8 cellular contexts compared by ENCODE assay signal in genomic region chr2:73987109-73987947, GRCh38. TPM values are rescaled to one million over a fixed set of nuclear protein-coding genes. Genes with fewer than 3 reads are reported as not detected.
A peak's percentile ranks its signal among the peaks of the same experiment; 100 is the strongest.
DNase-seq lines count a peak whose midpoint lies in the region; ATAC-seq, FAIRE-seq and TF ChIP-seq lines count a peak whose summit lies in the region.

No MANE protein-coding gene starts in this region.

- FAIRE-seq in frontal cortex (lab: Jason Lieb, UNC): no peak

- peak overlapping the region; percentile 20 for H3K4me3 ChIP-seq in AG04449 (ENCODE audit: low read depth, low read length)
- no peak overlapping the region; the same call in 1 of the 2 replicates for H3K4me3 ChIP-seq in IMR-90 (ENCODE audit: insufficient read depth, low read depth, low read length)
- peak overlapping the region; percentile 18 to 66 for H3K4me3 ChIP-seq in prostate gland

- BruUV-seq in IMR-90 (replicated peaks; lab: Mats Ljungman, UMichigan): no TSS peak

- POLR2A ChIA-PET in AG04449 (lab: Yijun Ruan, JAX) (interaction anchor here (1.0 to 1.4 kb wide), 2 partner anchors 15 to 112 kb away, joined by 3 to 5 read pairs; no protein-coding TSS in a partner anchor), IMR-90 (lab: Charles Lee; ENCODE audit: unreplicated experiment) (no interaction called here)

- in situ Hi-C loops in IMR-90 (cut with MboI; ENCODE audit: low sequenced_read_pairs): loop anchor here (10.0 kb wide), 1 partner anchor 163 kb away; the partner anchor contains the start of gene STAMBP

- ATAC-seq in IMR-90 (ENCODE audit: low read depth) (peak; percentile 51), HG03432 (IDR thresholded peaks at IDR 0.05; ENCODE audit: unreplicated experiment) (no peak), HG03045 (IDR thresholded peaks at IDR 0.05; ENCODE audit: unreplicated experiment) (no peak)

- H2BK5ac ChIP-seq in IMR-90 (ENCODE audit: low read depth, low read length, poor library complexity, severe bottlenecking): no peak overlapping the region

- TF ChIP-seq CTCF in AG04449 (IDR thresholded peaks at IDR 0.05; ENCODE audit: insufficient read depth, low read length, missing control alignments): peak; percentile 40
- peak; percentile 41 for TF ChIP-seq CTCF in IMR-90 (conservative IDR thresholded peaks at IDR 0.05; ENCODE audit: low read depth, low read length)
- TF ChIP-seq CTCF in prostate gland (IDR thresholded peaks at IDR 0.05): peak in 3 of 4 experiments; percentile 50 to 61 (median 52)

- H3K4me1 ChIP-seq in IMR-90 (ENCODE audit: control insufficient read depth, insufficient read depth, low read length) (peaks cover 24% of the 10 kb centered on the region), prostate gland (replicated peaks) (peaks cover 19% of the 10 kb centered on the region)

- no peak overlapping the region for H2BK15ac ChIP-seq in IMR-90 (ENCODE audit: low read depth, low read length)

- TF ChIP-seq POLR2A in IMR-90 (IDR thresholded peaks at IDR 0.05; ENCODE audit: low read depth, low read length): no peak
- TF ChIP-seq POLR2A in prostate gland (IDR thresholded peaks at IDR 0.05): no peak

- H4K5ac ChIP-seq in IMR-90 (ENCODE audit: low read depth, low read length): no peak overlapping the region

- peak overlapping the region; percentile 52; the same call in 1 of the 2 replicates for H3K23ac ChIP-seq in IMR-90 (ENCODE audit: low read depth, low read length)

- peak overlapping the region; percentile 87 for H3K4me2 ChIP-seq in IMR-90 (ENCODE audit: low read depth, low read length)

- H2AK5ac ChIP-seq in IMR-90 (ENCODE audit: low read depth, low read length): peak overlapping the region; percentile 20; the same call in 1 of the 2 replicates

- 0 out of 2 replicates have a peak overlapping the region, but pooled peaks have one; percentile 37 for H3K14ac ChIP-seq in IMR-90 (replicated peaks; ENCODE audit: low read depth, low read length)

- dilution Hi-C loops in IMR-90 (cut with HindIII; ENCODE audit: low sequenced_read_pairs, unreplicated experiment): no loop called here

- WGBS in IMR-90 (ENCODE audit: extremely low coverage in 2 of 2, insufficient read length in 1 of 2), 2 experiments: 69% methylated on average over 4 of the region's 24 CpGs; no CpG with 5 or more reads in 1 of the 2 experiments
- 16% methylated on average over 24 of the region's 24 CpGs for WGBS in prostate gland

- peaks cover 20% of the 10 kb centered on the region for H3K9me1 ChIP-seq in IMR-90 (ENCODE audit: insufficient read depth, low read length)

- no peak overlapping the region for H3K4ac ChIP-seq in IMR-90 (ENCODE audit: low read depth, low read length)

- H3K36me3 ChIP-seq in IMR-90 (ENCODE audit: control insufficient read depth, insufficient read depth, low read length) (peaks cover 5% of the 10 kb centered on the region), prostate gland (no peaks in the 10 kb centered on the region)

- H3K18ac ChIP-seq in IMR-90 (ENCODE audit: low read depth, low read length): no peak overlapping the region

- H3K27me3 ChIP-seq in IMR-90 (ENCODE audit: control insufficient read depth, insufficient read depth, low read length) (no peaks in the 10 kb centered on the region), prostate gland (replicated peaks; ENCODE audit: insufficient read depth) (no peaks in the 10 kb centered on the region)

- no peak overlapping the region for H4K8ac ChIP-seq in IMR-90 (ENCODE audit: low read depth in 2 of 2, low read length in 2 of 2)

- H2AFZ ChIP-seq in IMR-90 (replicated peaks; ENCODE audit: low read length, poor library complexity): peak overlapping the region; percentile 71

- CTCF ChIA-PET in AG04449 (lab: Yijun Ruan, JAX) (interaction anchor here (0.7 to 2.8 kb wide), 5 partner anchors 13 to 166 kb away, joined by 3 to 11 read pairs (median 3); partner anchors contain the start of gene STAMBP), IMR-90 (lab: Yijun Ruan, JAX) (interaction anchor here (0.5 to 0.8 kb wide), 5 partner anchors 14 to 197 kb away, joined by 3 read pairs; no protein-coding TSS in a partner anchor)

- no peak for DNase-seq in AG04449 (ENCODE audit: low read depth, low spot score)
- peak; percentile 62 for DNase-seq in IMR-90
- peak; percentile 40 for DNase-seq in activated CD8-positive, alpha-beta memory T cell treated with anti-CD3 and anti-CD28 coated beads, Interleukin-2, amount 50 U/mL, for 4 hours
- DNase-seq in frontal cortex (ENCODE audit: low spot score in 2 of 2): peak; percentile 51 to 55
- peak; percentile 70 for DNase-seq in prostate gland (ENCODE audit: low spot score)
- DNase-seq in GM03348 (ENCODE audit: low spot score): no peak

- H3K56ac ChIP-seq in IMR-90 (ENCODE audit: extremely low read depth, insufficient read depth, low read length): no peak overlapping the region

- peaks cover 45% of the 10 kb centered on the region for H4K20me1 ChIP-seq in IMR-90 (ENCODE audit: insufficient read depth, low read length)

- H2BK120ac ChIP-seq in IMR-90 (ENCODE audit: low read depth, low read length): no peak overlapping the region

- intact Hi-C loops in IMR-90 (cut with micrococcal nuclease): no loop called here
- intact Hi-C loops in prostate gland (cut with DNase I): loop anchor here (5.0 kb wide), 3 partner anchors 45 to 150 kb away; partner anchors contain the start of gene DGUOK

- no peak overlapping the region for H2BK20ac ChIP-seq in IMR-90 (ENCODE audit: low read depth, low read length)

- no peaks in the 10 kb centered on the region for H3K9me3 ChIP-seq in IMR-90 (ENCODE audit: control insufficient read depth, insufficient read depth, low read length)
- no peaks in the 10 kb centered on the region for H3K9me3 ChIP-seq in prostate gland

- TF ChIP-seq RAD21 in IMR-90 (IDR thresholded peaks at IDR 0.05; ENCODE audit: low read length): peak; percentile 57

- H3K79me1 ChIP-seq in IMR-90 (ENCODE audit: low read depth in 1 of 2, low read length in 2 of 2): peaks cover 24 to 65% of the 10 kb centered on the region in 2 experiments

- H3K9ac ChIP-seq in IMR-90 (ENCODE audit: low read depth, low read length): no peak overlapping the region

- H2AK9ac ChIP-seq in IMR-90 (replicated peaks; ENCODE audit: low read depth, low read length, poor library complexity): peak overlapping the region; percentile 95

- no peak overlapping the region for H3K27ac ChIP-seq in IMR-90 (ENCODE audit: insufficient read depth, low read length)
- peak overlapping the region in 1 of 2 donors; percentile 23 for H3K27ac ChIP-seq in prostate gland

- no peak overlapping the region for H4K91ac ChIP-seq in IMR-90 (ENCODE audit: insufficient read depth, low read depth, low read length)

TF ChIP-seq in IMR-90, 13 proteins besides CTCF, POLR2A, EP300 and RAD21:
- TF ChIP-seq MXI1 (IDR thresholded peaks at IDR 0.05; ENCODE audit: borderline replicate concordance, low read depth, low read length) (no peak), SMC3 (IDR thresholded peaks at IDR 0.05; ENCODE audit: low read depth, low read length) (peak; percentile 28; the same call in 1 of the 2 replicates)

RNA-seq across cellular contexts. Expression of gene TET3, which starts 2.6 kb away (rescaled TPM):
- 1.6 and 1.7 TPM in 2 replicates for total RNA-seq in IMR-90 (2012; rRNA removed)
- 1.8 TPM in 2 replicates for polyA plus RNA-seq in IMR-90 (2012; rRNA removed)
- polyA plus RNA-seq in IMR-90 (2012; cell fraction: cytosol; rRNA removed): 0.75 and 1.2 TPM in 2 replicates
- polyA plus RNA-seq in IMR-90 (2012; cell fraction: nucleus; rRNA removed; ENCODE audit: low replicate concordance): 5.9 and 7.2 TPM in 2 replicates
- 15.9 TPM for total RNA-seq in frontal cortex
- 10 to 100 TPM; 12.8 to 13.8 TPM for total RNA-seq in prostate gland

Comparison
In these comparisons a context has a peak if more than half of its experiments do, and no peak if none do; other contexts are left out.
1. DNase-seq: peak in IMR-90 (single experiment), activated CD8-positive, alpha-beta memory T cell treated with anti-CD3 and anti-CD28 coated beads, Interleukin-2, amount 50 U/mL, for 4 hours (single experiment), frontal cortex (2 of 2) and prostate gland (single experiment); none in AG04449 (single experiment) and GM03348 (single experiment).
2. Peak in every context shown above with its lines, with median percentiles within 50 percentile points of each other: CTCF ChIP-seq.